Comparison of ENCODE assay signal across 6 cellular contexts in genomic region chr1:1068374-1069060, GRCh38. TPM values are rescaled to one million over a fixed set of nuclear protein-coding genes. Genes with fewer than 3 reads are reported as not detected.
DNase-seq lines count a peak whose midpoint lies in the region; ATAC-seq, FAIRE-seq and TF ChIP-seq lines count a peak whose summit lies in the region.

No MANE protein-coding gene starts in this region.

- ATAC-seq in GM18858 (IDR thresholded peaks at IDR 0.05; ENCODE audit: unreplicated experiment) (no peak), HG03108 (IDR thresholded peaks at IDR 0.05; ENCODE audit: unreplicated experiment) (no peak)

- no peaks in the 10 kb centered on the region for H3K36me3 ChIP-seq in kidney (ENCODE audit: control insufficient read depth in 1 of 2, insufficient read depth in 2 of 2, low read length in 2 of 2)

- peaks cover 0 to 7% of the 10 kb centered on the region in 2 donors for H3K4me1 ChIP-seq in kidney (ENCODE audit: control insufficient read depth in 1 of 2, insufficient read depth in 1 of 2, low read depth in 1 of 2, low read length in 2 of 2)

- no peaks in the 10 kb centered on the region for H3K9me3 ChIP-seq in kidney (ENCODE audit: control insufficient read depth in 1 of 2, low read length in 2 of 2)

- no peak for TF ChIP-seq CTCF in kidney (IDR thresholded peaks at IDR 0.05; ENCODE audit: borderline replicate concordance, extremely low read depth, insufficient read depth)

- DNase-seq in stimulated activated CD4-positive, alpha-beta T cell treated with anti-CD3 and anti-CD28 coated beads, Interleukin-2, amount 100 ng/mL, for 24 hours, result peak; percentile 35 to 40
- no peak for DNase-seq in stimulated activated CD4-positive, alpha-beta T cell treated with anti-CD3 and anti-CD28 coated beads, Interleukin-15, amount 100 ng/mL, for 24 hours
- DNase-seq in activated CD8-positive, alpha-beta memory T cell treated with anti-CD3 and anti-CD28 coated beads, Interleukin-2, amount 50 U/mL, for 4 hours, result peak; percentile 57
- DNase-seq in kidney, result peak; percentile 89

- intact Hi-C loops in kidney (cut with DNase I), result no loop called here

- no peak overlapping the region for H3K4me3 ChIP-seq in kidney (ENCODE audit: low read length in 2 of 2)

- H3K9ac ChIP-seq in kidney (ENCODE audit: low read length in 2 of 2), result no peak overlapping the region

- no peak for FAIRE-seq in kidney (lab: Jason Lieb, UNC)

- peak overlapping the region in 1 of 2 donors; percentile 47 for H3K27ac ChIP-seq in kidney (ENCODE audit: low read depth in 2 of 2, low read length in 2 of 2)

RNA-seq across cellular contexts. Expression of gene RNF223, which starts 5.6 kb away (rescaled TPM):
- total RNA-seq in kidney, result 2.3 TPM
- polyA plus RNA-seq in kidney (ENCODE audit: insufficient read depth, low read depth, low replicate concordance), result 0.28 TPM

RNA-seq across cellular contexts. Expression of gene C1orf159, which starts 47.4 kb away (rescaled TPM):
- total RNA-seq in kidney, result 14.8 TPM
- polyA plus RNA-seq in kidney (ENCODE audit: insufficient read depth, low read depth, low replicate concordance), result 8.6 TPM

RNA-seq across cellular contexts. Expression of gene AGRN, which starts 48.6 kb away (rescaled TPM):
- total RNA-seq in kidney, result 261 TPM
- 78.5 TPM for polyA plus RNA-seq in kidney (ENCODE audit: insufficient read depth, low read depth, low replicate concordance)

RNA-seq across cellular contexts. Expression of gene ISG15, which starts 55.2 kb away (rescaled TPM):
- total RNA-seq in kidney, result 23.9 TPM
- 65.9 TPM for polyA plus RNA-seq in kidney (ENCODE audit: insufficient read depth, low read depth, low replicate concordance)
